In the genomic region with DNA sequence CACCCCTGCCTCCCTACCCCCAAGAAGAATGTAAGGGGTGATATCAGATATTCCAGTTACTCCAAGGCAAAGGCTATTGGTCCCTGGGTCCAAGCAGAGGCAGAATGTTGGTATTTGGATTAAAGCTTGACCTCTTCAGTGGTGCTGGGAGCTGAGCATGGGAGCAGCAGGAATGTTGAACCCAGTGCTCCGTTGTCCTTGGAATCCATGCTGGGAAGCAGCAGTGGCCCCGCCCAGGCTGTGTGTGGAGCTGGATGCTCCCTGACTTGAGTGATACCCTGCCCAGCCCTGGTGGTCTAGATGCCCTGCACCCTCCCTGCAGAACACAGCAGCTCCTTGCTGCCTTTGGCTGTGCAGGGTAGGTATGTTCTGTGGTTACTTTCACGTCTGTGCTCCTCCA, we compare ENCODE assay signal across 21 cellular contexts.
"Had no signal": no experiment of that assay in that cellular context is flagged by ENCODE, and none has a peak within 500 bp of the region (broad histone marks: within the 10 kb centered on the region; RNA-seq: fewer than 3 reads in every experiment).

No MANE protein-coding gene starts in this region.

- H3K36me3 ChIP-seq: breast epithelium had no signal

- H3K27ac Mint-ChIP-seq: activated naive CD8-positive, alpha-beta T cell; activated T-helper 2 cell treated with anti-CD3 and anti-CD28 coated beads, Interferon-gamma antibody, Interleukin-2, Interleukin-4, amounts not matched to agents 10 μg/mL and 5 μg/mL and 100 μg/mL, durations not matched to agents 14 hours and 24 hours and 36 hours; dendritic cell treated with granulocyte-macrophage colony-stimulating factor and Interleukin-4, amounts not matched to agents 40 ng/mL and 50 ng/mL, for 4 days; memory B cell; T-helper 17 cell had no signal

- H3K9me3 ChIP-seq: breast epithelium, right lobe of liver, thyroid gland, vagina had no signal

- H3K4me3 Mint-ChIP-seq: activated naive CD8-positive, alpha-beta T cell; activated T-cell treated with anti-CD3 and anti-CD28 coated beads, Interleukin-2, amount 50 U/mL, for 4 hours; dendritic cell treated with granulocyte-macrophage colony-stimulating factor and Interleukin-4, amounts not matched to agents 40 ng/mL and 50 ng/mL, for 4 days; memory B cell; nephron progenitor cell; T-helper 17 cell had no signal

- H3K9me3 Mint-ChIP-seq: activated T-cell treated with anti-CD3 and anti-CD28 coated beads, Interleukin-2, amount 50 U/mL, for 4 hours; activated T-helper 2 cell treated with anti-CD3 and anti-CD28 coated beads, Interferon-gamma antibody, Interleukin-2, Interleukin-4, amounts not matched to agents 10 μg/mL and 5 μg/mL and 100 μg/mL, durations not matched to agents 14 hours and 24 hours and 36 hours; dendritic cell treated with granulocyte-macrophage colony-stimulating factor and Interleukin-4, amounts not matched to agents 40 ng/mL and 50 ng/mL, for 4 days; memory B cell; nephron progenitor cell had no signal

- H3K36me3 Mint-ChIP-seq: activated naive CD8-positive, alpha-beta T cell; memory B cell had no signal

- H3K4me3 ChIP-seq: breast epithelium, right lobe of liver, thyroid gland, vagina had no signal

- H3K27me3 Mint-ChIP-seq: activated naive CD8-positive, alpha-beta T cell had no signal

- H3K27ac ChIP-seq: breast epithelium, right lobe of liver, thyroid gland, vagina had no signal

- H3K27me3 ChIP-seq: breast epithelium, right lobe of liver, thyroid gland, vagina had no signal

- DNase-seq: activated CD4-positive, alpha-beta T cell treated with anti-CD3 and anti-CD28 coated beads for 4 hours; activated CD4-positive, alpha-beta T cell treated with anti-CD3 and anti-CD28 coated beads, Interleukin-2, amount 50 U/mL, for 48 hours; activated CD4-positive, CD25-positive, alpha-beta regulatory T cell; activated CD8-positive, alpha-beta memory T cell treated with anti-CD3 and anti-CD28 coated beads, Interleukin-2, amount 50 U/mL, for 48 hours; activated naive CD4-positive, alpha-beta T cell; activated T-cell treated with anti-CD3 and anti-CD28 coated beads, Interleukin-2, amount 50 U/mL, for 4 hours; effector CD8-positive, alpha-beta T cell; nephron progenitor cell; occipital lobe; right lobe of liver; stimulated activated CD4-positive, alpha-beta T cell treated with anti-CD3 and anti-CD28 coated beads, Interleukin-4, amount 100 ng/mL, for 1 hour; stimulated activated naive CD4-positive, alpha-beta T cell treated with Interleukin-2 at 50 U/mL for 16 hours; T-helper 17 cell had no signal

- FAIRE-seq: frontal cortex had no signal
